ENCODE assay signal across 8 cellular contexts in the genomic region with DNA sequence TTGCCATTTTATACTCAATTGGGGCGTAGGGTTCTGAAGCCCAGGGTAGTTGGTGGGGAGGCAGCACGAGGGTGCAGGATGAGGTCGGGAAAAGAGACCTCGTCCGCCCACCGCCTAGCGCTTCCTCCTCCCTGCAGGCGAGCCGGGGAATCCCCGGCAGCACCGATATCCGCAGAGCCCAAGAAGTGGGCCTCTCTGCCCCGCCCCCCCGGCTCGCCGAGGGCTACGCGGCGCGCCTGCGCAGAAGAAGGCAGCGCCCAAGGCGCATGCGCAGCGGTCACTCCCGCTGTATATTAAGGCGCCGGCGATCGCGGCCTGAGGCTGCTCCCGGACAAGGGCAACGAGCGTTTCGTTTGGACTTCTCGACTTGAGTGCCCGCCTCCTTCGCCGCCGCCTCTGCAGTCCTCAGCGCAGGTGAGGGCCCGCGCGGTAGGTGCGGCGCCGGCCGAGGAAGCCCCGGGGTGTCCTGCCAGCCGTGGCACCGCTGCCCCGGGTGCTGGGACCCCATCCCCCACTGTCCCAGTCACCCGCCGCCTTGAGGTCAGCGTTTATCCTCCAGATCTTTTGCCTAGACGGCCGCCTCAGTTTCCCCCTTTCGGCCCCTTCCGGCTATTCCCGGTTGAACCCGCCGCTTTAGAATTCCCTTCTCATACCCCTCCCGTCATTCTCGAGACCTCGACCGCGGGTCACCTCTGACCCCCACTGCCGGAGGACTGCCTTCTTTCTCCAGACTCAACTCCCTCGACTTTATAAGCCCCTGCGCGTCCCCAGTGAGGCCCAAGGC. TPM values are rescaled to one million over a fixed set of nuclear protein-coding genes. Genes with fewer than 3 reads are reported as not detected.
A peak's percentile ranks its signal among the peaks of the same experiment; 100 is the strongest.
DNase-seq lines count a peak whose midpoint lies in the region; ATAC-seq and TF ChIP-seq lines count a peak whose summit lies in the region.

Gene ALAS1, plus strand, starts transcription at position 319 of the 784 bp plus-strand sequence. CDS start 1,082 bp downstream, outside the sequence.

- peaks cover 37% of the 10 kb centered on the region for H3K36me3 ChIP-seq in GM23338 (ENCODE audit: insufficient read depth)

- H3K36me3 Mint-ChIP-seq in GM23338 (ENCODE audit: low read depth) (peaks cover 28% of the 10 kb centered on the region), nephron (ENCODE audit: low read depth) (peaks cover 29% of the 10 kb centered on the region)
- H3K36me3 Mint-ChIP-seq in stimulated activated naive CD8-positive, alpha-beta T cell treated with anti-CD3 and anti-CD28 coated beads, Interleukin-15, Interleukin-2, amounts not matched to agents 100 ng/mL and 50 ng/mL, for 24 hours (ENCODE audit: low read depth) = peaks cover 27% of the 10 kb centered on the region

- H3K4me3 Mint-ChIP-seq in GM23338 (peak within 1 kb of the TSS; percentile 98), nephron (peak within 1 kb of the TSS; percentile 98 to 99 (median 98))
- peak within 1 kb of the TSS; percentile 89 for H3K4me3 Mint-ChIP-seq in stimulated activated naive CD8-positive, alpha-beta T cell treated with anti-CD3 and anti-CD28 coated beads, Interleukin-15, Interleukin-2, amounts not matched to agents 100 ng/mL and 50 ng/mL, for 24 hours

- H3K4me1 Mint-ChIP-seq in GM23338 = peaks cover 14% of the 10 kb centered on the region
- peaks cover 50% of the 10 kb centered on the region for H3K4me1 Mint-ChIP-seq in nephron
- peaks cover 57% of the 10 kb centered on the region for H3K4me1 Mint-ChIP-seq in stimulated activated naive CD8-positive, alpha-beta T cell treated with anti-CD3 and anti-CD28 coated beads, Interleukin-15, Interleukin-2, amounts not matched to agents 100 ng/mL and 50 ng/mL, for 24 hours (ENCODE audit: low read depth)

- peaks cover 10% of the 10 kb centered on the region; the same call in 1 of the 2 replicates for H4K20me1 ChIP-seq in GM23338 (replicated peaks; ENCODE audit: insufficient read depth)

- ATAC-seq in GM23338 = peak; percentile 96

- TF ChIP-seq CTCF in GM23338 (conservative IDR thresholded peaks at IDR 0.05; ENCODE audit: low read depth in 2 of 2) (no peak), fibroblast of the aortic adventitia (IDR thresholded peaks at IDR 0.05; ENCODE audit: insufficient read depth, low read length) (no peak), nephron (IDR thresholded peaks at IDR 0.05; ENCODE audit: unreplicated experiment in 3 of 3) (peak; percentile 25 to 32 (median 26))

- H3K27ac ChIP-seq in GM23338 (ENCODE audit: low read depth) = peak within 1 kb of the TSS; percentile 86; the same call in 1 of the 2 replicates

- peaks cover 4% of the 10 kb centered on the region; the same call in 1 of the 3 replicates for H3K9me3 Mint-ChIP-seq in GM23338
- no peaks in the 10 kb centered on the region for H3K9me3 Mint-ChIP-seq in nephron
- no peaks in the 10 kb centered on the region for H3K9me3 Mint-ChIP-seq in stimulated activated naive CD8-positive, alpha-beta T cell treated with anti-CD3 and anti-CD28 coated beads, Interleukin-15, Interleukin-2, amounts not matched to agents 100 ng/mL and 50 ng/mL, for 24 hours

- DNase-seq in ELF-1 (ENCODE audit: low read depth, low spot score) (peak; percentile 98), GM23338 (ENCODE audit: low spot score) (peak; percentile 94), LHCN-M2 (ENCODE audit: low read depth) (peak; percentile 81), fibroblast of the aortic adventitia (ENCODE audit: low read depth) (peak; percentile 81)
- DNase-seq in activated T-helper 9 cell treated with anti-CD3 and anti-CD28 coated beads, Interleukin-2, amount 50 U/mL, for 16 hours (ENCODE audit: low read depth) = peak; percentile 93

- peak within 1 kb of the TSS; percentile 99 for H2AFZ ChIP-seq in GM23338

- H3K4me3 ChIP-seq in GM23338 = peak within 1 kb of the TSS; percentile 95
- peak within 1 kb of the TSS; percentile 86 for H3K4me3 ChIP-seq in fibroblast of the aortic adventitia (ENCODE audit: low read depth, low read length)

- H3K27ac Mint-ChIP-seq in GM23338 (peak within 1 kb of the TSS; percentile 86), nephron (peak within 1 kb of the TSS; percentile 92 to 98 (median 96))
- peak within 1 kb of the TSS; percentile 85 for H3K27ac Mint-ChIP-seq in stimulated activated naive CD8-positive, alpha-beta T cell treated with anti-CD3 and anti-CD28 coated beads, Interleukin-15, Interleukin-2, amounts not matched to agents 100 ng/mL and 50 ng/mL, for 24 hours

- peak within 1 kb of the TSS; percentile 100 for H3K4me2 ChIP-seq in GM23338

- H3K9me2 ChIP-seq in GM23338 (ENCODE audit: insufficient read depth) = no peaks in the 10 kb centered on the region

- no peaks in the 10 kb centered on the region for H3K27me3 ChIP-seq in GM23338 (ENCODE audit: insufficient read depth)

- peaks cover 9% of the 10 kb centered on the region; the same call in 1 of the 2 replicates for H3F3A ChIP-seq in GM23338 (replicated peaks; ENCODE audit: low read depth)

- peaks cover 12% of the 10 kb centered on the region for H3K79me2 ChIP-seq in GM23338 (replicated peaks; ENCODE audit: insufficient read depth)

- peak; percentile 95 for TF ChIP-seq POLR2A in Raji (IDR thresholded peaks at IDR 0.05; ENCODE audit: insufficient read depth, low read depth, low read length)

- H3K27me3 Mint-ChIP-seq in GM23338 (ENCODE audit: insufficient read depth, low read depth, poor library complexity) (peaks cover 14% of the 10 kb centered on the region), nephron (ENCODE audit: low read depth) (peaks cover 3% of the 10 kb centered on the region)
- no peaks in the 10 kb centered on the region for H3K27me3 Mint-ChIP-seq in stimulated activated naive CD8-positive, alpha-beta T cell treated with anti-CD3 and anti-CD28 coated beads, Interleukin-15, Interleukin-2, amounts not matched to agents 100 ng/mL and 50 ng/mL, for 24 hours

- peaks cover 10% of the 10 kb centered on the region for H3K4me1 ChIP-seq in GM23338 (ENCODE audit: insufficient read depth)

TF ChIP-seq in GM23338, 12 proteins besides CTCF, POLR2A, EP300 and RAD21:
- TF ChIP-seq POLR2AphosphoS5 (IDR thresholded peaks at IDR 0.05; ENCODE audit: low read depth) = peak; percentile 87
- no peak for TF ChIP-seq CREB1 (CRISPR knock-in tag; IDR thresholded peaks at IDR 0.05; ENCODE audit: low read depth)
- TF ChIP-seq NANOG (IDR thresholded peaks at IDR 0.05; ENCODE audit: borderline replicate concordance) = no peak

RNA-seq across cellular contexts. Expression of gene ALAS1, which starts in this region (rescaled TPM):
- total RNA-seq in GM23338 (2014; rRNA removed; shearing (Covaris generic)) = 37.7 and 42.8 TPM in 2 replicates
- 17.8 and 19.2 TPM in 2 replicates for polyA plus RNA-seq in GM23338 (2016; fragmentation: Nextera tagmentation; extraction: Ambion mirVana)
- total RNA-seq in LHCN-M2 (2014; rRNA removed) (44.2 and 57.9 TPM in 2 replicates), fibroblast of the aortic adventitia (ENCODE audit: low replicate concordance) (18.8 and 40.8 TPM in 2 replicates)
- 39.3 TPM for polyA plus RNA-seq in LHCN-M2 (2012)

Comparison
In these comparisons a context has a peak if more than half of its experiments do, and no peak if none do; other contexts are left out.
1. Peak in every context shown above with its lines: DNase-seq, ATAC-seq, H3K4me3 ChIP-seq and H3K27ac ChIP-seq.
2. CTCF ChIP-seq: peak in nephron (3 of 3); none in GM23338 (0 of 2) and fibroblast of the aortic adventitia (single experiment).